18 cellular contexts compared by ENCODE assay signal in genomic region chr19:50458396-50459066, GRCh38. TPM values are rescaled to one million over a fixed set of nuclear protein-coding genes. Genes with fewer than 3 reads are reported as not detected.
A peak's percentile ranks its signal among the peaks of the same experiment; 100 is the strongest.
DNase-seq lines count a peak whose midpoint lies in the region; ATAC-seq and TF ChIP-seq lines count a peak whose summit lies in the region.
"Had no signal": no experiment of that assay in that cellular context is flagged by ENCODE, and none has a peak within 500 bp of the region (broad histone marks: within the 10 kb centered on the region; RNA-seq: fewer than 3 reads in every experiment).

No MANE protein-coding gene starts in this region.

- peaks cover 11% of the 10 kb centered on the region for H3K27me3 Mint-ChIP-seq in GM23338 (ENCODE audit: insufficient read depth, low read depth, poor library complexity)

- no peaks in the 10 kb centered on the region for H3K79me2 ChIP-seq in GM23338 (replicated peaks; ENCODE audit: insufficient read depth)
- H3K79me2 ChIP-seq in osteoblast (ENCODE audit: insufficient read depth, low read length), result no peaks in the 10 kb centered on the region

- H3K27me3 ChIP-seq in GM23338 (ENCODE audit: insufficient read depth) (no peaks in the 10 kb centered on the region), osteoblast (ENCODE audit: insufficient read depth, low read length) (peaks cover 13% of the 10 kb centered on the region)
- H3K27me3 ChIP-seq: Peyer's patch had no signal

- DNase-seq in AG10803 (ENCODE audit: low read depth), result peak; percentile 39
- DNase-seq in GM23338 (ENCODE audit: low spot score), result peak; percentile 30
- peak; percentile 33 for DNase-seq in fibroblast of peridontal ligament (ENCODE audit: extremely low read depth)
- DNase-seq in osteoblast (ENCODE audit: insufficient read length, low spot score, missing footprints), result peak; percentile 88
- DNase-seq in NCI-H1048 (lab: John Stamatoyannopoulos, UW), result no peak
- no peak for DNase-seq in activated T-cell treated with anti-CD3 and anti-CD28 coated beads for 4 hours
- DNase-seq in activated effector memory CD4-positive, alpha-beta T cell treated with anti-CD3 and anti-CD28 coated beads, Interleukin-2, amount 50 U/mL, for 16 hours, result no peak
- DNase-seq: COR-L47, MG63, NCI-H1105 treated with DMSO at 0.1 percent for 48 hours, NCI-H187, NCI-H2171 treated with DMSO at 0.1 percent for 48 hours, Peyer's patch, SHP77 had no signal

- H3K4me2 ChIP-seq in GM23338 (no peak overlapping the region), osteoblast (ENCODE audit: insufficient read depth, low read length) (no peak overlapping the region)

- peaks cover 38% of the 10 kb centered on the region for H3K36me3 Mint-ChIP-seq in GM23338 (ENCODE audit: low read depth)
- H3K36me3 Mint-ChIP-seq: CD14-positive monocyte had no signal

- H3K4me3 Mint-ChIP-seq in GM23338, result no peak overlapping the region
- H3K4me3 Mint-ChIP-seq: CD14-positive monocyte had no signal

- H3K27ac Mint-ChIP-seq in GM23338, result no peak overlapping the region
- H3K27ac Mint-ChIP-seq: CD14-positive monocyte had no signal

- H4K20me1 ChIP-seq in GM23338 (replicated peaks; ENCODE audit: insufficient read depth) (no peaks in the 10 kb centered on the region), osteoblast (ENCODE audit: insufficient read depth, low read length) (no peaks in the 10 kb centered on the region)

- no peak for ATAC-seq in GM23338
- ATAC-seq: HepG2, SK-N-SH treated with all-trans-retinoic acid at 6 μM for 48 hours had no signal

- H3K9me2 ChIP-seq in GM23338 (ENCODE audit: insufficient read depth), result 0 out of 2 replicates have a peak, but pooled peaks cover 3% of the 10 kb centered on the region

- H3K4me3 ChIP-seq in AG10803 (ENCODE audit: low read length) (no peak overlapping the region; the same call in 1 of the 2 replicates), GM23338 (no peak overlapping the region), osteoblast (ENCODE audit: insufficient read depth, low read length) (no peak overlapping the region)
- H3K4me3 ChIP-seq: MG63, Peyer's patch had no signal

- no peaks in the 10 kb centered on the region for H3K9me3 ChIP-seq in osteoblast (ENCODE audit: low read depth, low read length)
- H3K9me3 ChIP-seq: MG63, Peyer's patch had no signal

- H3K36me3 ChIP-seq in GM23338 (ENCODE audit: insufficient read depth) (no peaks in the 10 kb centered on the region), osteoblast (ENCODE audit: insufficient read depth, low read length) (no peaks in the 10 kb centered on the region)
- H3K36me3 ChIP-seq: MG63, Peyer's patch had no signal

- no peaks in the 10 kb centered on the region for H3F3A ChIP-seq in GM23338 (replicated peaks; ENCODE audit: low read depth)

- TF ChIP-seq CTCF in AG10803 (conservative IDR thresholded peaks at IDR 0.05; ENCODE audit: low read length) (no peak), GM23338 (conservative IDR thresholded peaks at IDR 0.05; ENCODE audit: low read depth in 2 of 2) (no peak), osteoblast (IDR thresholded peaks at IDR 0.05; ENCODE audit: extremely low read depth, low read depth, low read length) (no peak)

- H3K4me1 ChIP-seq in GM23338 (ENCODE audit: insufficient read depth), result no peaks in the 10 kb centered on the region
- peaks cover 8% of the 10 kb centered on the region for H3K4me1 ChIP-seq in osteoblast (ENCODE audit: insufficient read depth, low read length)

- H3K9me3 Mint-ChIP-seq in GM23338, result peaks cover 84% of the 10 kb centered on the region

- H3K27ac ChIP-seq in GM23338 (ENCODE audit: low read depth) (no peak overlapping the region), osteoblast (ENCODE audit: low read depth, low read length) (no peak overlapping the region)
- H3K27ac ChIP-seq: Peyer's patch had no signal

- H2AFZ ChIP-seq in GM23338, result 0 out of 2 replicates have a peak overlapping the region, but pooled peaks have one; percentile 38
- H2AFZ ChIP-seq in osteoblast (ENCODE audit: low read length), result no peak overlapping the region

- H3K4me1 Mint-ChIP-seq in GM23338, result no peaks in the 10 kb centered on the region

TF ChIP-seq in GM23338, 12 proteins besides CTCF, POLR2A, EP300 and RAD21 (continues in another document):
- TF ChIP-seq STAT1 (IDR thresholded peaks at IDR 0.05; ENCODE audit: unreplicated experiment), result no peak
- no peak for TF ChIP-seq JUNB (IDR thresholded peaks at IDR 0.05; ENCODE audit: unreplicated experiment)
- no peak for TF ChIP-seq EZH2 (IDR thresholded peaks at IDR 0.05; ENCODE audit: low read depth, unreplicated experiment)
- no peak for TF ChIP-seq ETS1 (IDR thresholded peaks at IDR 0.05)
- no peak for TF ChIP-seq EZH2phosphoT487 (IDR thresholded peaks at IDR 0.05; ENCODE audit: unreplicated experiment)
- TF ChIP-seq CREB1 (CRISPR knock-in tag; IDR thresholded peaks at IDR 0.05; ENCODE audit: low read depth), result no peak
- TF ChIP-seq REST (IDR thresholded peaks at IDR 0.05; ENCODE audit: unreplicated experiment), result no peak
- no peak for TF ChIP-seq ZNF331 (CRISPR knock-in tag; IDR thresholded peaks at IDR 0.05; ENCODE audit: low read depth)

RNA-seq across cellular contexts. Expression of gene EMC10, which starts 17.8 kb away (rescaled TPM):
- 86.4 and 113 TPM in 2 replicates for total RNA-seq in GM23338 (2014; rRNA removed; shearing (Covaris generic))
- polyA plus RNA-seq in GM23338 (2016; fragmentation: Nextera tagmentation; extraction: Ambion mirVana), result 24.8 and 28.2 TPM in 2 replicates
- total RNA-seq in osteoblast, result 47.1 and 56.5 TPM in 2 replicates
- total RNA-seq: HepG2 had no signal
- polyA plus RNA-seq: HepG2 had no signal

RNA-seq across cellular contexts. Expression of gene GARIN5A, which starts 18.1 kb away (rescaled TPM):
- total RNA-seq in GM23338 (2014; rRNA removed; shearing (Covaris generic)), result 13.3 and 19.9 TPM in 2 replicates
- 24.2 and 25.0 TPM in 2 replicates for polyA plus RNA-seq in GM23338 (2016; fragmentation: Nextera tagmentation; extraction: Ambion mirVana)
- 0.29 and 0.36 TPM in 2 replicates for total RNA-seq in osteoblast
- total RNA-seq: HepG2 had no signal
- polyA plus RNA-seq: HepG2 had no signal

RNA-seq across cellular contexts. Expression of gene MYBPC2, which starts 25.8 kb away (rescaled TPM):
- 3.8 and 4.2 TPM in 2 replicates for total RNA-seq in GM23338 (2014; rRNA removed; shearing (Covaris generic))
- 5.9 and 6.1 TPM in 2 replicates for polyA plus RNA-seq in GM23338 (2016; fragmentation: Nextera tagmentation; extraction: Ambion mirVana)
- not detected in 2 replicates for total RNA-seq in osteoblast
- total RNA-seq: HepG2, NCI-H460, Peyer's patch had no signal
- polyA plus RNA-seq: CD14-positive monocyte, HepG2 had no signal

RNA-seq across cellular contexts. Expression of gene SPIB, which starts 39.8 kb away (rescaled TPM):
- total RNA-seq in GM23338 (2014; rRNA removed; shearing (Covaris generic)), result 16.9 and 17.5 TPM in 2 replicates
- 12.6 and 13.0 TPM in 2 replicates for polyA plus RNA-seq in GM23338 (2016; fragmentation: Nextera tagmentation; extraction: Ambion mirVana)
- total RNA-seq in osteoblast, result 0.36 TPM in 1 of 2 replicates, not detected in the other
- total RNA-seq: NCI-H460 had no signal
- polyA plus RNA-seq: HepG2 had no signal

RNA-seq across cellular contexts. Expression of gene JOSD2, which starts 52.5 kb away (rescaled TPM):
- 1.2 and 5.8 TPM in 2 replicates for total RNA-seq in GM23338 (2014; rRNA removed; shearing (Covaris generic))
- polyA plus RNA-seq in GM23338 (2016; fragmentation: Nextera tagmentation; extraction: Ambion mirVana), result 3.3 and 4.1 TPM in 2 replicates
- 19.4 and 22.8 TPM in 2 replicates for total RNA-seq in osteoblast

Comparison
In these comparisons a context has a peak if more than half of its experiments do, and no peak if none do; other contexts are left out.
1. DNase-seq: peak in AG10803 (single experiment), GM23338 (single experiment), fibroblast of peridontal ligament (single experiment) and osteoblast (single experiment); none in NCI-H1048 (single experiment), activated T-cell treated with anti-CD3 and anti-CD28 coated beads for 4 hours (single experiment) and activated effector memory CD4-positive, alpha-beta T cell treated with anti-CD3 and anti-CD28 coated beads, Interleukin-2, amount 50 U/mL, for 16 hours (single experiment).
2. RNA of gene GARIN5A, which starts 18.1 kb away (total RNA-seq): 13.3 to 19.9 TPM in GM23338; 0.29 to 0.36 TPM in osteoblast; every median in the first group is over 10 times any median in the second.